In genomic region chr2:231047922-231048544, GRCh38 we compare ENCODE assay signal across 30 cellular contexts. TPM values are rescaled to one million over a fixed set of nuclear protein-coding genes. Genes with fewer than 3 reads are reported as not detected.
A peak's percentile ranks its signal among the peaks of the same experiment; 100 is the strongest.
DNase-seq lines count a peak whose midpoint lies in the region; ATAC-seq, FAIRE-seq and TF ChIP-seq lines count a peak whose summit lies in the region.
"Had no signal": no experiment of that assay in that cellular context is flagged by ENCODE, and none has a peak within 500 bp of the region (broad histone marks: within the 10 kb centered on the region; RNA-seq: fewer than 3 reads in every experiment).

No MANE protein-coding gene starts in this region.

- TF ChIP-seq CTCF in hepatocyte (IDR thresholded peaks at IDR 0.05; ENCODE audit: poor library complexity) (no peak), upper lobe of right lung (IDR thresholded peaks at IDR 0.05) (no peak)

- H3K9me3 ChIP-seq in hepatocyte (ENCODE audit: low read depth) = no peaks in the 10 kb centered on the region
- no peaks in the 10 kb centered on the region for H3K9me3 ChIP-seq in mesodermal cell (ENCODE audit: control insufficient read depth, low read length)
- no peaks in the 10 kb centered on the region for H3K9me3 ChIP-seq in upper lobe of right lung
- H3K9me3 ChIP-seq: A549; BLaER1 treated with 17β-estradiol and CSF1 and Interleukin-3, amounts not matched to agents 10 nM and 100 nM; HAP-1; MG63; SK-N-SH had no signal

- H3K36me3 ChIP-seq in hepatocyte (replicated peaks; ENCODE audit: insufficient read depth, low read depth) = no peaks in the 10 kb centered on the region
- no peaks in the 10 kb centered on the region for H3K36me3 ChIP-seq in mesodermal cell (ENCODE audit: control insufficient read depth, insufficient read depth, low read length)
- H3K36me3 ChIP-seq in upper lobe of right lung = no peaks in the 10 kb centered on the region
- H3K36me3 ChIP-seq: BLaER1 treated with 17β-estradiol and CSF1 and Interleukin-3, amounts not matched to agents 10 nM and 100 nM; HAP-1; MG63 had no signal

- no peaks in the 10 kb centered on the region for H3K9me2 ChIP-seq in hepatocyte (replicated peaks; ENCODE audit: insufficient read depth)
- H3K9me2 ChIP-seq: SK-N-SH had no signal

- no peak for ATAC-seq in upper lobe of right lung
- ATAC-seq: A549, Panc1 had no signal

- no peak for DNase-seq in hepatocyte (ENCODE audit: low spot score)
- DNase-seq in SK-N-DZ (ENCODE audit: low spot score) = no peak
- no peak for DNase-seq in upper lobe of right lung
- DNase-seq in RCC 7860 (ENCODE audit: low spot score) = no peak
- DNase-seq: AML-193; CD4-positive, alpha-beta T cell; COR-L47; DMS79; EL; GDM1; GOT3; HFFc6; IMR-90; KG1; MG63; NCI-H1105 treated with DMSO at 0.1 percent for 48 hours; NCI-H146; NCI-H1930; NCI-H446 treated with DMSO at 0.1 percent for 48 hours; NCI-H526 treated with DMSO at 0.1 percent for 48 hours; SIG-M5; SK-N-SH had no signal

- H2AFZ ChIP-seq in hepatocyte = no peak overlapping the region

- no peaks in the 10 kb centered on the region for H3K79me2 ChIP-seq in hepatocyte

- H3K4me3 ChIP-seq in hepatocyte (no peak overlapping the region), mesodermal cell (ENCODE audit: extremely low read depth, insufficient read depth, low read length, poor library complexity, severe bottlenecking) (no peak overlapping the region), upper lobe of right lung (no peak overlapping the region)
- H3K4me3 ChIP-seq: A549; BLaER1 treated with 17β-estradiol and CSF1 and Interleukin-3, amounts not matched to agents 10 nM and 100 nM; GM12878; HAP-1; MG63 had no signal

- no peak overlapping the region for H3K4me2 ChIP-seq in hepatocyte
- H3K4me2 ChIP-seq: A549; BLaER1 treated with 17β-estradiol and CSF1 and Interleukin-3, amounts not matched to agents 10 nM and 100 nM; SK-N-SH had no signal

- H3K27ac ChIP-seq in angular gyrus (ENCODE audit: low read depth, low read length) (peak overlapping the region; percentile 93), hepatocyte (peak overlapping the region; percentile 86), mesodermal cell (ENCODE audit: low read depth, low read length, severe bottlenecking) (peak overlapping the region; percentile 29), temporal lobe (ENCODE audit: low read depth, low read length) (peak overlapping the region; percentile 98), upper lobe of right lung (no peak overlapping the region)
- H3K27ac ChIP-seq: A549; BLaER1 treated with 17β-estradiol and CSF1 and Interleukin-3, amounts not matched to agents 10 nM and 100 nM had no signal

- H3K4me1 ChIP-seq in hepatocyte (ENCODE audit: insufficient read depth) (peaks cover 40% of the 10 kb centered on the region), mesodermal cell (ENCODE audit: control insufficient read depth, insufficient read depth, low read length, poor library complexity, severe bottlenecking) (peaks cover 9% of the 10 kb centered on the region), upper lobe of right lung (peaks cover 4% of the 10 kb centered on the region)
- H3K4me1 ChIP-seq: HAP-1 had no signal

- intact Hi-C loops in upper lobe of right lung (cut with DNase I) = no loop called here

- H3K27me3 ChIP-seq in hepatocyte (no peaks in the 10 kb centered on the region), upper lobe of right lung (peaks cover 12% of the 10 kb centered on the region)
- H3K27me3 ChIP-seq: MG63 had no signal

- no peaks in the 10 kb centered on the region for H4K20me1 ChIP-seq in hepatocyte (ENCODE audit: insufficient read depth, poor library complexity, severe bottlenecking)
- H4K20me1 ChIP-seq: BLaER1 treated with 17β-estradiol and CSF1 and Interleukin-3, amounts not matched to agents 10 nM and 100 nM had no signal

- WGBS in hepatocyte (ENCODE audit: low lambda C conversion rate, missing lambda C conversion rate) = 72% methylated on average over 9 of the region's 9 CpGs
- 88 to 89% methylated on average over 8 of the region's 9 CpGs for WGBS in mesodermal cell (ENCODE audit: insufficient coverage in 2 of 2), 2 experiments

- no peak for FAIRE-seq in RCC 7860 (lab: Jason Lieb, UNC)
- FAIRE-seq: A549, GM12878 had no signal

RNA-seq across cellular contexts. Expression of gene PSMD1, which starts 8.6 kb away (rescaled TPM):
- total RNA-seq in hepatocyte (92.9 and 93.6 TPM in 2 replicates), temporal lobe (82.9 TPM), upper lobe of right lung (59.0 TPM)
- 96.3 and 106 TPM in 2 replicates for polyA plus RNA-seq in hepatocyte
- polyA plus RNA-seq in mesodermal cell (2013, experiment 1 of 2) = 124 TPM
- polyA plus RNA-seq in mesodermal cell (2013, experiment 2 of 2) = 137 TPM
- polyA plus RNA-seq in SK-N-DZ (2014; cell fraction: cytosol; rRNA removed) = 73.9 and 82.3 TPM in 2 replicates
- 36.6 and 74.6 TPM in 2 replicates for polyA plus RNA-seq in SK-N-DZ (2014; cell fraction: nucleus; rRNA removed)

RNA-seq across cellular contexts. Expression of gene C2orf72, which starts 10.7 kb away (rescaled TPM):
- 108 and 112 TPM in 2 replicates for total RNA-seq in hepatocyte
- 64.1 and 86.9 TPM in 2 replicates for polyA plus RNA-seq in hepatocyte
- polyA plus RNA-seq in mesodermal cell (2013, experiment 1 of 2) = 2.8 TPM
- polyA plus RNA-seq in mesodermal cell (2013, experiment 2 of 2) = 2.5 TPM
- 31.0 TPM for total RNA-seq in temporal lobe
- polyA plus RNA-seq in SK-N-DZ (2014; cell fraction: cytosol; rRNA removed) = 0.65 and 1.4 TPM in 2 replicates
- polyA plus RNA-seq in SK-N-DZ (2014; cell fraction: nucleus; rRNA removed) = 0.18 and 0.28 TPM in 2 replicates
- total RNA-seq in upper lobe of right lung = 1.5 TPM
- total RNA-seq: CD4-positive, alpha-beta T cell; HFFc6 had no signal

RNA-seq across cellular contexts. Expression of gene SPATA3, which starts 52.1 kb away (rescaled TPM):
- total RNA-seq in hepatocyte (not detected in 2 replicates), temporal lobe (not detected), upper lobe of right lung (not detected)
- polyA plus RNA-seq in hepatocyte = not detected in 2 replicates
- polyA plus RNA-seq in mesodermal cell (2013, experiment 1 of 2) = not detected
- not detected for polyA plus RNA-seq in mesodermal cell (2013, experiment 2 of 2)
- not detected in 2 replicates for polyA plus RNA-seq in SK-N-DZ (2014; cell fraction: cytosol; rRNA removed)
- not detected in 2 replicates for polyA plus RNA-seq in SK-N-DZ (2014; cell fraction: nucleus; rRNA removed)
- total RNA-seq: CD4-positive, alpha-beta T cell; GM12878; HFFc6; IMR-90 had no signal
- polyA plus RNA-seq: A549, GM12878, IMR-90, SK-N-SH had no signal

Comparison
In these comparisons a context has a peak if more than half of its experiments do, and no peak if none do; other contexts are left out.
1. RNA of gene C2orf72, which starts 10.7 kb away (total RNA-seq): 108 to 112 TPM in hepatocyte and 31.0 TPM in temporal lobe (single experiment); 1.5 TPM in upper lobe of right lung (single experiment); every median in the first group is over 10 times any median in the second.